Comparison of ENCODE assay signal across 21 cellular contexts in genomic region chr16:56302506-56302905, GRCh38.
"Had no signal": no experiment of that assay in that cellular context is flagged by ENCODE, and none has a peak within 500 bp of the region (broad histone marks: within the 10 kb centered on the region; RNA-seq: fewer than 3 reads in every experiment).

No MANE protein-coding gene starts in this region.

- H3K27ac ChIP-seq: colonic mucosa, foreskin keratinocyte, heart right ventricle, left ventricle myocardium inferior, lower lobe of right lung, parathyroid adenoma, psoas muscle, right lobe of liver, thoracic aorta, transverse colon had no signal

- H3K4me3 ChIP-seq: colonic mucosa, heart right ventricle, left ventricle myocardium inferior, lower lobe of right lung, psoas muscle, right lobe of liver, thoracic aorta, transverse colon had no signal

- H3K36me3 ChIP-seq: colonic mucosa, heart right ventricle, left ventricle myocardium inferior, lower lobe of right lung, right lobe of liver, thoracic aorta, transverse colon had no signal

- H3K9me3 ChIP-seq: colonic mucosa, heart right ventricle, left ventricle myocardium inferior, lower lobe of right lung, psoas muscle, right lobe of liver, thoracic aorta, transverse colon had no signal

- DNase-seq: colonic mucosa; dermis blood vessel endothelial cell; effector CD4-positive, alpha-beta T cell; endodermal cell; erythroblast; foreskin keratinocyte; heart right ventricle; left ventricle myocardium inferior; lower lobe of right lung; natural killer cell; psoas muscle; retina; right lobe of liver; stimulated activated CD4-positive, alpha-beta T cell treated with anti-CD3 and anti-CD28 coated beads, Interleukin-15, amount 100 ng/mL, for 24 hours; stimulated activated CD4-positive, alpha-beta T cell treated with anti-CD3 and anti-CD28 coated beads, Interleukin-1b, Interleukin-23, amount 100 ng/mL, for 48 hours; stimulated activated CD4-positive, alpha-beta T cell treated with anti-CD3 and anti-CD28 coated beads, Interleukin-4, amount 100 ng/mL, for 24 hours; transverse colon had no signal

- H3K9ac ChIP-seq: parathyroid adenoma had no signal

- FAIRE-seq: endothelial cell of umbilical vein, islet of Langerhans had no signal

- H3K4me1 ChIP-seq: colonic mucosa, foreskin keratinocyte, psoas muscle, right lobe of liver had no signal

- H3K27me3 ChIP-seq: colonic mucosa, heart right ventricle, right lobe of liver, transverse colon had no signal
